1 cellular context compared by ENCODE assay signal in the genomic region with DNA sequence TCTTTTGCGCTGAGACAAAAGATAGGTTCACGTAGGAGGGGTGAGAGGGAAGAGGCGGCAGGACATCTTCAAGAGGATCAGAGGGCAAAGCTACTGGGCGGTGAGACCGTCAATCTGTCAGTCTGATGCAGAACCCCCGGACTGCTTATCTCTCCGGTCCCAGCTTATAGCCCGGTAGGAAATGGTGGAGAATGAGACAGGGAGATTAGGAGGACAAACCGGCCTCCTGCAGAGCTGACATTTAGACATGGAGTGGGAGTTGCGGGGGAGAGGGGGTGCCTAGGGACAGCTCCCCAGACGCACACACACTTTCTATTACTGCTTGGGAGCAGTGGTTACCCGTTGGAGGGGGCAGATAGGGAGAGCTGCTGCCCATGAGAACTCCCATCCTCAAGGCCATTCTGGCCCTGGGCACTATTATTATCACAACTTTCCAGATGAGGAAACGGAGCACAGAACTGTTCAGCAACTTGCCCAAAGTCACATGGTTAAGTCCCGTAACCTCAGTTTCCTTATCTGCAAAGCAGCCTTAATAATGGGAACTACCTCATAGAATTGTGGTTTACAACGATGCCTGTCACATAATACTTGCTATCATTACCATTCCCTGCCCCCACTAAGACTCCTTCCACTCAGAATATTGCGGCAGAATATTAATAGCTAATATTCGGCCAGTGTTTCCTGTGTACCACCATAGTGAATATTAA.
TF ChIP-seq lines count a peak whose summit lies in the region.

No MANE protein-coding gene starts in this region.

TF ChIP-seq in K562, 482 proteins besides CTCF, POLR2A, EP300 and RAD21 (continued from another document and continues in another):
- TF ChIP-seq CREB1 (IDR thresholded peaks at IDR 0.05) (peak; percentile 63; the same call in 1 of the 2 replicates), CREB1 (CRISPR knock-in tag; IDR thresholded peaks at IDR 0.05) (no peak), SMAD4 (CRISPR knock-in tag; conservative IDR thresholded peaks at IDR 0.05) (peak; percentile 99), ZNF146 (CRISPR knock-in tag; IDR thresholded peaks at IDR 0.05; ENCODE audit: unreplicated experiment) (no peak), NRF1 (conservative IDR thresholded peaks at IDR 0.05 in 1 of 2, IDR thresholded peaks at IDR 0.05 in 1 of 2) (no peak), ZNF280B (CRISPR knock-in tag; IDR thresholded peaks at IDR 0.05) (no peak), SREBF1 (IDR thresholded peaks at IDR 0.05; ENCODE audit: borderline replicate concordance, low read depth, low read length) (no peak), SAP30 (IDR thresholded peaks at IDR 0.05; ENCODE audit: borderline replicate concordance, insufficient read depth, low read depth, low read length, poor library complexity, severe bottlenecking) (no peak), ZNF449 (CRISPR knock-in tag; IDR thresholded peaks at IDR 0.05) (no peak), SMARCA4 (IDR thresholded peaks at IDR 0.05) (peak; percentile 99), TAF15 (IDR thresholded peaks at IDR 0.05; ENCODE audit: low read depth, low read length) (no peak), CBX5 (IDR thresholded peaks at IDR 0.05; ENCODE audit: borderline replicate concordance, low read depth) (0 out of 2 replicates have a peak, but pooled peaks have one; percentile 17), ZFP91 (CRISPR knock-in tag; IDR thresholded peaks at IDR 0.05) (no peak), ZKSCAN3 (CRISPR knock-in tag; IDR thresholded peaks at IDR 0.05) (no peak), CBFA2T2 (conservative IDR thresholded peaks at IDR 0.05) (peak; percentile 99), CUX1 (CRISPR knock-in tag; IDR thresholded peaks at IDR 0.05) (peak; percentile 84; the same call in 1 of the 2 replicates), CREB3 (tag; conservative IDR thresholded peaks at IDR 0.05; ENCODE audit: low read depth) (no peak; the same call in 1 of the 2 replicates), BCLAF1 (IDR thresholded peaks at IDR 0.05; ENCODE audit: borderline replicate concordance in 1 of 2, control insufficient read depth in 1 of 2, low read depth in 2 of 2, low read length in 1 of 2) (0 out of 4 replicates have a peak, but pooled peaks of 1 of the 2 experiments have one; percentile 72), GABPB2 (CRISPR knock-in tag; conservative IDR thresholded peaks at IDR 0.05) (no peak), HES1 (IDR thresholded peaks at IDR 0.05; ENCODE audit: low read depth) (peak; percentile 81), MAFF (IDR thresholded peaks at IDR 0.05; ENCODE audit: low read length) (0 out of 2 replicates have a peak, but pooled peaks have one; percentile 1), NCOA1 (IDR thresholded peaks at IDR 0.05; ENCODE audit: low read depth) (peak; percentile 96), KDM1A (IDR thresholded peaks at IDR 0.05) (no peak), FIP1L1 (IDR thresholded peaks at IDR 0.05; ENCODE audit: low read depth, low read length, poor library complexity, severe bottlenecking) (no peak), TAF7 (tag; IDR thresholded peaks at IDR 0.05) (no peak), ARID1B (IDR thresholded peaks at IDR 0.05) (peak; percentile 99), NUFIP1 (IDR thresholded peaks at IDR 0.05; ENCODE audit: partially characterized antibody) (no peak), ZNF239 (CRISPR knock-in tag; IDR thresholded peaks at IDR 0.05) (0 out of 2 replicates have a peak, but pooled peaks have one; percentile 26), NFATC3 (IDR thresholded peaks at IDR 0.05) (no peak), NFE2L1 (tag; IDR thresholded peaks at IDR 0.05; ENCODE audit: borderline replicate concordance, low read depth) (no peak; the same call in 1 of the 2 replicates), GTF2B (IDR thresholded peaks at IDR 0.05; ENCODE audit: extremely low read depth, insufficient read length) (no peak)
- TF ChIP-seq, protein P1, sequence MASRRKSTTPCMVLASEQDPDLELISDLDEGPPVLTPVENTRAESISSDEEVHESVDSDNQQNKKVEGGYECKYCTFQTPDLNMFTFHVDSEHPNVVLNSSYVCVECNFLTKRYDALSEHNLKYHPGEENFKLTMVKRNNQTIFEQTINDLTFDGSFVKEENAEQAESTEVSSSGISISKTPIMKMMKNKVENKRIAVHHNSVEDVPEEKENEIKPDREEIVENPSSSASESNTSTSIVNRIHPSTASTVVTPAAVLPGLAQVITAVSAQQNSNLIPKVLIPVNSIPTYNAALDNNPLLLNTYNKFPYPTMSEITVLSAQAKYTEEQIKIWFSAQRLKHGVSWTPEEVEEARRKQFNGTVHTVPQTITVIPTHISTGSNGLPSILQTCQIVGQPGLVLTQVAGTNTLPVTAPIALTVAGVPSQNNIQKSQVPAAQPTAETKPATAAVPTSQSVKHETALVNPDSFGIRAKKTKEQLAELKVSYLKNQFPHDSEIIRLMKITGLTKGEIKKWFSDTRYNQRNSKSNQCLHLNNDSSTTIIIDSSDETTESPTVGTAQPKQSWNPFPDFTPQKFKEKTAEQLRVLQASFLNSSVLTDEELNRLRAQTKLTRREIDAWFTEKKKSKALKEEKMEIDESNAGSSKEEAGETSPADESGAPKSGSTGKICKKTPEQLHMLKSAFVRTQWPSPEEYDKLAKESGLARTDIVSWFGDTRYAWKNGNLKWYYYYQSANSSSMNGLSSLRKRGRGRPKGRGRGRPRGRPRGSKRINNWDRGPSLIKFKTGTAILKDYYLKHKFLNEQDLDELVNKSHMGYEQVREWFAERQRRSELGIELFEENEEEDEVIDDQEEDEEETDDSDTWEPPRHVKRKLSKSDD (conservative IDR thresholded peaks at IDR 0.05; ENCODE audit: low read length) = no peak
